ENCODE assay signal across 8 cellular contexts in the genomic region with DNA sequence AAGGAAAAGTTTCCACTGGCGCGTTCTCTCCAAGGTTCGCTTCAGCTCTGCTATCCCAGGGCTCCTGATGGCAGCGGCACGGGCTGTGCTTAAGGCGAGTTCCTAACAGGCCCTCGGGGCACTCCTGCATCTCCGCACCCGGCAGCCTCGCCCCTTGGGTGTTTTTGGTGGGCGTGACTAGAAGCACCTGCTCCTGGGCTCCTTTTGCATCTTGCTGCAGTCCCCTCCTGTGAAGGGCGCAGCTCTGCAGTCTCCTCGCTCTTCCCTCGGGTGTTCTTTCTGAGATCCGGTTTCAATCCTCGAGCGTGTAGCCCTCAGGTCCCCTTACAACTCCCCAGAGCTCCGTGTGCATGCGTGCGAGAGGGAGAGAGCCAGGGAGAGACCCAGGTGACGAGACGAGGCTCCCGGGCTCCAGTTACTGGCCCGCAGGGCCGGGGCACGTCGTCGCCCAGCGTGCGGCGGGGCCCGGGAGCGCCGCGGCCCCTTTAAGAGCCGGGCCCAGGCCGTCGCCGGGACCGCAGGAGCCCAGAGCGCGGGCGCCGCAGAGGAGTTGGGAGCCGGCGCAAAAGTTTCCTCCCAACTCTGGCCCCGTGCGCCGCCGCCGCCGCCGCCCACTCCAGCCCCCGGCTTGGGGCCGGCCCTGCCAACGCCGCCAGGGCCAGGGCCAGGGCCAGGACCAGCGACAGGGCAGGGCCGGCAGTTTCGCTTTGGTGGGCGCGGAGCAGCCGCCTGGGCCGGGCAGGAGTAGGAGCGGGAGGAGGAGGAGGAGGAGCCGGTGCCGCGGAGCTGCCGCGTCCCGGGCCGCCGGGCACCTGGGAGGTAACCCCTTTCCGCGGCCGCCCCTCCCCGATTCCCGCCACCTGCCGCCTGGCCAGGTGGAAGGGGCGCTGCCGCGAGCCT. TPM values are rescaled to one million over a fixed set of nuclear protein-coding genes. Genes with fewer than 3 reads are reported as not detected.
DNase-seq lines count a peak whose midpoint lies in the region; ATAC-seq and TF ChIP-seq lines count a peak whose summit lies in the region.

A gene with protein sequence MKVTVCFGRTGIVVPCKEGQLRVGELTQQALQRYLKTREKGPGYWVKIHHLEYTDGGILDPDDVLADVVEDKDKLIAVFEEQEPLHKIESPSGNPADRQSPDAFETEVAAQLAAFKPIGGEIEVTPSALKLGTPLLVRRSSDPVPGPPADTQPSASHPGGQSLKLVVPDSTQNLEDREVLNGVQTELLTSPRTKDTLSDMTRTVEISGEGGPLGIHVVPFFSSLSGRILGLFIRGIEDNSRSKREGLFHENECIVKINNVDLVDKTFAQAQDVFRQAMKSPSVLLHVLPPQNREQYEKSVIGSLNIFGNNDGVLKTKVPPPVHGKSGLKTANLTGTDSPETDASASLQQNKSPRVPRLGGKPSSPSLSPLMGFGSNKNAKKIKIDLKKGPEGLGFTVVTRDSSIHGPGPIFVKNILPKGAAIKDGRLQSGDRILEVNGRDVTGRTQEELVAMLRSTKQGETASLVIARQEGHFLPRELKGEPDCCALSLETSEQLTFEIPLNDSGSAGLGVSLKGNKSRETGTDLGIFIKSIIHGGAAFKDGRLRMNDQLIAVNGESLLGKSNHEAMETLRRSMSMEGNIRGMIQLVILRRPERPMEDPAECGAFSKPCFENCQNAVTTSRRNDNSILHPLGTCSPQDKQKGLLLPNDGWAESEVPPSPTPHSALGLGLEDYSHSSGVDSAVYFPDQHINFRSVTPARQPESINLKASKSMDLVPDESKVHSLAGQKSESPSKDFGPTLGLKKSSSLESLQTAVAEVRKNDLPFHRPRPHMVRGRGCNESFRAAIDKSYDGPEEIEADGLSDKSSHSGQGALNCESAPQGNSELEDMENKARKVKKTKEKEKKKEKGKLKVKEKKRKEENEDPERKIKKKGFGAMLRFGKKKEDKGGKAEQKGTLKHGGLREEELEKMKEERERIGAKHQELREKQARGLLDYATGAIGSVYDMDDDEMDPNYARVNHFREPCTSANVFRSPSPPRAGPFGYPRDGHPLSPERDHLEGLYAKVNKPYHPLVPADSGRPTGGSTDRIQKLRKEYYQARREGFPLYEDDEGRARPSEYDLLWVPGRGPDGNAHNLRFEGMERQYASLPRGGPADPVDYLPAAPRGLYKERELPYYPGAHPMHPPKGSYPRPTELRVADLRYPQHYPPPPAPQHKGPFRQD (N-terminal part only) (plus strand): TSS at position 515 of the 900 bp plus-strand sequence. CDS start 525 bp downstream, outside the sequence.

- DNase-seq in DMS 273 (lab: John Stamatoyannopoulos, UW; ENCODE audit: unreplicated experiment): peak; percentile 76
- DNase-seq in DMS 273 treated with DMSO at 0.1 percent for 48 hours (lab: John Stamatoyannopoulos, UW): no peak
- DNase-seq in NCI-H2171 (lab: John Stamatoyannopoulos, UW): peak; percentile 94
- DNase-seq in activated T-cell treated with anti-CD3 and anti-CD28 coated beads, Interleukin-2, amount 50 U/mL, for 48 hours: peak; percentile 49 to 58
- DNase-seq in fibroblast of peridontal ligament (ENCODE audit: extremely low read depth): peak; percentile 52

- peak within 1 kb of the TSS; percentile 79 to 97 for H3K4me3 ChIP-seq in muscle layer of duodenum (ENCODE audit: low read depth in 1 of 2, low read length in 2 of 2)

- TF ChIP-seq CTCF in subcutaneous adipose tissue (IDR thresholded peaks at IDR 0.05; ENCODE audit: low read depth): no peak

- peak within 1 kb of the TSS; percentile 80 for H3K27ac ChIP-seq in muscle layer of duodenum (ENCODE audit: low read length)

- peak; percentile 64 for ATAC-seq in HG02852 (IDR thresholded peaks at IDR 0.05; ENCODE audit: unreplicated experiment)

- H3K27me3 ChIP-seq in muscle layer of duodenum (ENCODE audit: low read depth, low read length): no peaks in the 10 kb centered on the region

- no peaks in the 10 kb centered on the region for H3K9me3 ChIP-seq in muscle layer of duodenum (ENCODE audit: control insufficient read depth in 1 of 2, low read length in 2 of 2)

- H3K4me1 ChIP-seq in muscle layer of duodenum (ENCODE audit: control insufficient read depth in 1 of 2, insufficient read depth in 2 of 2, low read length in 2 of 2): peaks cover 0 to 9% of the 10 kb centered on the region in 2 donors

- H3K36me3 ChIP-seq in muscle layer of duodenum (ENCODE audit: control insufficient read depth in 1 of 2, insufficient read depth in 2 of 2, low read length in 2 of 2): no peaks in the 10 kb centered on the region

RNA-seq across cellular contexts. Expression of the gene that starts here (rescaled TPM):
- total RNA-seq in subcutaneous adipose tissue: 10 to 100 TPM; 32.8 to 69.6 (median 47.3) TPM
